Comparison of ENCODE assay signal across 18 cellular contexts in the genomic region with DNA sequence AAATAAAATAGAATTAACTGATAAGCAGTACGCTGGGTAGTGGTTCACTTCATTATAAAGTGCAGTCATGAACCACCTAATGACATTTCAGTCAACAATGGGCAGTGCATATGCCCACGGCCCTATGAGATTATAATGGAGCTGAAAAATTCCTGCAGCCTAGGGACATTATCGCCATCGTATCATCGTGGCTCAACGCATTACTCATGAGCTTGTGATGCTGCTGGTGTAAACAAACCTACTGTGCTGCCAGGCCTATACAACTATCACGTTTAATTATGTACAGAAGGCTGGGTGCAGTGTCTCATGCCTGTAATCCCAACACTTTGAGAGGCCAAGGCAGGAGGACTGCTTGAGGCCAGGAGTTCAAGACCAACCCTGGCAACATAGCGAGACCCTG.
"Had no signal": no experiment of that assay in that cellular context is flagged by ENCODE, and none has a peak within 500 bp of the region (broad histone marks: within the 10 kb centered on the region; RNA-seq: fewer than 3 reads in every experiment).

No MANE protein-coding gene starts in this region.

- H3K9ac ChIP-seq: parathyroid adenoma had no signal

- H3K27me3 Mint-ChIP-seq: activated naive CD8-positive, alpha-beta T cell treated with anti-CD3 and anti-CD28 coated beads for 36 hours had no signal

- H3K4me1 ChIP-seq: breast epithelium, thyroid gland, uterus had no signal

- H3K27ac Mint-ChIP-seq: activated CD4-positive, alpha-beta T cell treated with anti-CD3 and anti-CD28 coated beads, Interleukin-2, amount 10 ng/mL, durations not matched to agents 24 days and 14 days; activated naive CD8-positive, alpha-beta T cell treated with anti-CD3 and anti-CD28 coated beads for 36 hours; naive thymus-derived CD8-positive, alpha-beta T cell; stimulated activated memory B cell treated with anti-CD40 and anti-IgM and Interleukin-4, amounts not matched to agents 10 μg/mL and 1 μg/mL and 100 μg/mL, for 72 hours had no signal

- ATAC-seq: naive thymus-derived CD8-positive, alpha-beta T cell; stimulated activated memory B cell treated with anti-CD40 and anti-IgM and Interleukin-4, amounts not matched to agents 10 μg/mL and 1 μg/mL and 100 μg/mL, for 72 hours had no signal

- H3K4me3 ChIP-seq: breast epithelium, left ventricle myocardium inferior, thyroid gland, uterus had no signal

- H2AFZ ChIP-seq: parathyroid adenoma had no signal

- H3K27me3 ChIP-seq: breast epithelium, thyroid gland, uterus had no signal

- H3K9me3 Mint-ChIP-seq: activated CD4-positive, alpha-beta T cell treated with anti-CD3 and anti-CD28 coated beads, Interleukin-2, amount 10 ng/mL, durations not matched to agents 24 days and 14 days; activated naive CD8-positive, alpha-beta T cell treated with anti-CD3 and anti-CD28 coated beads for 36 hours; stimulated activated memory B cell treated with anti-CD40 and anti-IgM and Interleukin-4, amounts not matched to agents 10 μg/mL and 1 μg/mL and 100 μg/mL, for 72 hours had no signal

- H3K27ac ChIP-seq: breast epithelium, left ventricle myocardium inferior, parathyroid adenoma, thyroid gland, uterus had no signal

- H3K9me3 ChIP-seq: breast epithelium, left ventricle myocardium inferior, thyroid gland, uterus had no signal

- DNase-seq: activated CD4-positive, alpha-beta T cell treated with anti-CD3 and anti-CD28 coated beads, Interleukin-2, amount 10 ng/mL, durations not matched to agents 24 days and 14 days; activated CD4-positive, CD25-positive, alpha-beta regulatory T cell; activated CD8-positive, alpha-beta memory T cell treated with anti-CD3 and anti-CD28 coated beads, Interleukin-2, amount 50 U/mL, for 48 hours; activated gamma-delta T cell treated with Interleukin-2 at 50 U/mL for 16 hours; activated naive CD8-positive, alpha-beta T cell treated with anti-CD3 and anti-CD28 coated beads for 36 hours; cerebellar nuclear complex; dermis blood vessel endothelial cell; hippocampal formation; left ventricle myocardium inferior; naive thymus-derived CD8-positive, alpha-beta T cell; retina; stimulated activated CD4-positive, alpha-beta T cell treated with anti-CD3 and anti-CD28 coated beads, Interleukin-2, amount 100 ng/mL, for 48 hours; thyroid gland; uterus had no signal

- H3K36me3 Mint-ChIP-seq: activated naive CD8-positive, alpha-beta T cell treated with anti-CD3 and anti-CD28 coated beads for 36 hours; stimulated activated memory B cell treated with anti-CD40 and anti-IgM and Interleukin-4, amounts not matched to agents 10 μg/mL and 1 μg/mL and 100 μg/mL, for 72 hours had no signal

- H3K4me3 Mint-ChIP-seq: activated CD4-positive, alpha-beta T cell treated with anti-CD3 and anti-CD28 coated beads, Interleukin-2, amount 10 ng/mL, durations not matched to agents 24 days and 14 days; activated naive CD8-positive, alpha-beta T cell treated with anti-CD3 and anti-CD28 coated beads for 36 hours; naive thymus-derived CD8-positive, alpha-beta T cell; stimulated activated memory B cell treated with anti-CD40 and anti-IgM and Interleukin-4, amounts not matched to agents 10 μg/mL and 1 μg/mL and 100 μg/mL, for 72 hours had no signal

- H3K36me3 ChIP-seq: breast epithelium, left ventricle myocardium inferior, thyroid gland, uterus had no signal

- FAIRE-seq: TTC549 had no signal

- H3K79me2 ChIP-seq: parathyroid adenoma had no signal
